Comparison of ENCODE assay signal across 15 cellular contexts in the genomic region with DNA sequence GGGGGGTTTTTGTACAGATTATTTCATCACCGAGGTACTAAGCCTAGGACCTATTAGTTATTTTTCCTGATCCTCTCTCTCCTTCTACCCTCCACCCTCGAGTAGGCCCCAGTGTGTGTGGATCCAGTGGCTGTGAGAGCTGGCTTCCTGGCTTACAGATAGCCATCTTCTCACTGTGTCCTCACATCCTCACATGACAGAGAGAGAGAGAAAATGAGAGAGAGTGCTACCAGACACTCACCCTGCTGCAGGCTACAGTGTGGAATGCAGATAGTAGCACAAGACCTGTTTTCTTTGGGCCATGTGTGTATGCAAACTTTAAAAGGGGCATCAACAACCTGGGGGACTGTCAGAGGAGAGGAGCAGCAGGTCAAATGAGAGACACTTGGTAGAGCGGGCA. TPM values are rescaled to one million over a fixed set of nuclear protein-coding genes. Genes with fewer than 3 reads are reported as not detected.
"Had no signal": no experiment of that assay in that cellular context is flagged by ENCODE, and none has a peak within 500 bp of the region (broad histone marks: within the 10 kb centered on the region; RNA-seq: fewer than 3 reads in every experiment).

No MANE protein-coding gene starts in this region.

- H3K4me1 Mint-ChIP-seq: activated CD4-positive, alpha-beta T cell treated with anti-CD3 and anti-CD28 coated beads for 36 hours; stimulated activated effector memory CD8-positive, alpha-beta T cell treated with anti-CD3 and anti-CD28 coated beads, Interleukin-12 subunit alpha, Interleukin-12 subunit beta, amount 100 ng/mL, for 72 hours; T-cell had no signal

- H3K4me3 Mint-ChIP-seq: activated CD4-positive, alpha-beta T cell treated with anti-CD3 and anti-CD28 coated beads for 36 hours; activated CD8-positive, alpha-beta T cell treated with anti-CD3 and anti-CD28 coated beads for 36 hours; activated T-cell treated with anti-CD3 and anti-CD28 coated beads, Interleukin-2, amount 50 U/mL, for 72 hours; naive thymus-derived CD4-positive, alpha-beta T cell; stimulated activated effector memory CD8-positive, alpha-beta T cell treated with anti-CD3 and anti-CD28 coated beads, Interleukin-12 subunit alpha, Interleukin-12 subunit beta, amount 100 ng/mL, for 72 hours; T-cell had no signal

- H3K9me3 Mint-ChIP-seq: activated CD8-positive, alpha-beta T cell treated with anti-CD3 and anti-CD28 coated beads for 36 hours; activated T-cell treated with anti-CD3 and anti-CD28 coated beads, Interleukin-2, amount 50 U/mL, for 72 hours; naive thymus-derived CD4-positive, alpha-beta T cell; stimulated activated effector memory CD8-positive, alpha-beta T cell treated with anti-CD3 and anti-CD28 coated beads, Interleukin-12 subunit alpha, Interleukin-12 subunit beta, amount 100 ng/mL, for 72 hours; T-cell had no signal

- H3K4me3 ChIP-seq: colonic mucosa, gastroesophageal sphincter, smooth muscle cell, upper lobe of left lung had no signal

- H3K27ac ChIP-seq: colonic mucosa, gastroesophageal sphincter, upper lobe of left lung had no signal

- H3K36me3 Mint-ChIP-seq: naive thymus-derived CD4-positive, alpha-beta T cell; stimulated activated effector memory CD8-positive, alpha-beta T cell treated with anti-CD3 and anti-CD28 coated beads, Interleukin-12 subunit alpha, Interleukin-12 subunit beta, amount 100 ng/mL, for 72 hours; T-cell had no signal

- H3K4me1 ChIP-seq: colonic mucosa had no signal

- H3K27ac Mint-ChIP-seq: activated CD4-positive, alpha-beta T cell treated with anti-CD3 and anti-CD28 coated beads for 36 hours; activated CD8-positive, alpha-beta T cell treated with anti-CD3 and anti-CD28 coated beads for 36 hours; activated T-cell treated with anti-CD3 and anti-CD28 coated beads, Interleukin-2, amount 50 U/mL, for 72 hours; naive thymus-derived CD4-positive, alpha-beta T cell; stimulated activated effector memory CD8-positive, alpha-beta T cell treated with anti-CD3 and anti-CD28 coated beads, Interleukin-12 subunit alpha, Interleukin-12 subunit beta, amount 100 ng/mL, for 72 hours; T-cell had no signal

- H3K36me3 ChIP-seq: colonic mucosa, upper lobe of left lung had no signal

- ATAC-seq: activated CD4-positive, alpha-beta T cell treated with anti-CD3 and anti-CD28 coated beads for 36 hours; activated CD8-positive, alpha-beta T cell treated with anti-CD3 and anti-CD28 coated beads for 36 hours; activated T-cell treated with anti-CD3 and anti-CD28 coated beads, Interleukin-2, amount 50 U/mL, for 72 hours; gastroesophageal sphincter; naive thymus-derived CD4-positive, alpha-beta T cell; stimulated activated effector memory CD8-positive, alpha-beta T cell treated with anti-CD3 and anti-CD28 coated beads, Interleukin-12 subunit alpha, Interleukin-12 subunit beta, amount 100 ng/mL, for 72 hours; T-cell had no signal

- DNase-seq: activated CD4-positive, alpha-beta T cell treated with anti-CD3 and anti-CD28 coated beads for 36 hours; activated CD8-positive, alpha-beta memory T cell treated with anti-CD3 and anti-CD28 coated beads, Interleukin-2, amount 50 U/mL, for 4 hours; activated CD8-positive, alpha-beta T cell treated with anti-CD3 and anti-CD28 coated beads for 36 hours; activated T-cell treated with anti-CD3 and anti-CD28 coated beads, Interleukin-2, amount 50 U/mL, for 72 hours; colonic mucosa; effector CD8-positive, alpha-beta T cell; naive thymus-derived CD4-positive, alpha-beta T cell; T-cell; T1000; upper lobe of left lung had no signal

- H3K9me3 ChIP-seq: colonic mucosa, gastroesophageal sphincter, upper lobe of left lung had no signal

RNA-seq across cellular contexts. Expression of gene KCNK3, which starts 9.5 kb away (rescaled TPM):
- total RNA-seq: activated CD4-positive, alpha-beta T cell treated with anti-CD3 and anti-CD28 coated beads for 36 hours; activated CD8-positive, alpha-beta T cell treated with anti-CD3 and anti-CD28 coated beads for 36 hours; activated T-cell treated with anti-CD3 and anti-CD28 coated beads, Interleukin-2, amount 50 U/mL, for 72 hours; naive thymus-derived CD4-positive, alpha-beta T cell had no signal
- polyA plus RNA-seq: fibroblast of lung; keratinocyte; naive thymus-derived CD4-positive, alpha-beta T cell had no signal
